Comparison of ENCODE assay signal across 18 cellular contexts in genomic region chr15:39621210-39621609, GRCh38. TPM values are rescaled to one million over a fixed set of nuclear protein-coding genes. Genes with fewer than 3 reads are reported as not detected.
DNase-seq lines count a peak whose midpoint lies in the region; ATAC-seq and TF ChIP-seq lines count a peak whose summit lies in the region.
"Had no signal": no experiment of that assay in that cellular context is flagged by ENCODE, and none has a peak within 500 bp of the region (broad histone marks: within the 10 kb centered on the region; RNA-seq: fewer than 3 reads in every experiment).

No MANE protein-coding gene starts in this region.

- no peak for ATAC-seq in GM21717 (IDR thresholded peaks at IDR 0.05; ENCODE audit: unreplicated experiment)
- ATAC-seq: HCT116, left lobe of liver had no signal

- peak overlapping the region; percentile 41 for H3K27ac ChIP-seq in VCaP
- H3K27ac ChIP-seq: upper lobe of left lung had no signal

- no peak for TF ChIP-seq CTCF in VCaP (conservative IDR thresholded peaks at IDR 0.05)

- DNase-seq in NCI-H82 (lab: John Stamatoyannopoulos, UW) (peak; percentile 8), NCI-H82 treated with DMSO at 0.1 percent for 48 hours (lab: John Stamatoyannopoulos, UW; ENCODE audit: unreplicated experiment) (no peak), NCI-H345 (lab: John Stamatoyannopoulos, UW) (peak; percentile 43), myocyte (ENCODE audit: low read depth) (peak; percentile 37), Kasumi-1 (lab: John Stamatoyannopoulos, UW) (no peak), Ammon's horn (ENCODE audit: low spot score) (no peak)
- DNase-seq: activated CD4-positive, alpha-beta T cell treated with anti-CD3 and anti-CD28 coated beads, Interleukin-2, amount 10 ng/mL, durations not matched to agents 7 days and 5 days; activated T-cell treated with anti-CD3 and anti-CD28 coated beads, Interleukin-2, amount 50 U/mL, for 1 hour; effector memory CD4-positive, alpha-beta T cell; GDM1; MV-4-11; NCI-H774; stimulated activated naive CD4-positive, alpha-beta T cell; upper lobe of left lung had no signal

RNA-seq across cellular contexts. Expression of gene THBS1, which starts 40.3 kb away (rescaled TPM):
- total RNA-seq in myocyte = 1,149 and 1,987 TPM in 2 replicates
- polyA plus RNA-seq in myocyte (2012) = 2,462 TPM

Comparison
In these comparisons a context has a peak if more than half of its experiments do, and no peak if none do; other contexts are left out.
1. DNase-seq: peak in NCI-H82 (single experiment), NCI-H345 (single experiment) and myocyte (single experiment); none in NCI-H82 treated with DMSO at 0.1 percent for 48 hours (single experiment), Kasumi-1 (0 of 2) and Ammon's horn (single experiment).